Comparison of ENCODE assay signal across 32 cellular contexts in the genomic region with DNA sequence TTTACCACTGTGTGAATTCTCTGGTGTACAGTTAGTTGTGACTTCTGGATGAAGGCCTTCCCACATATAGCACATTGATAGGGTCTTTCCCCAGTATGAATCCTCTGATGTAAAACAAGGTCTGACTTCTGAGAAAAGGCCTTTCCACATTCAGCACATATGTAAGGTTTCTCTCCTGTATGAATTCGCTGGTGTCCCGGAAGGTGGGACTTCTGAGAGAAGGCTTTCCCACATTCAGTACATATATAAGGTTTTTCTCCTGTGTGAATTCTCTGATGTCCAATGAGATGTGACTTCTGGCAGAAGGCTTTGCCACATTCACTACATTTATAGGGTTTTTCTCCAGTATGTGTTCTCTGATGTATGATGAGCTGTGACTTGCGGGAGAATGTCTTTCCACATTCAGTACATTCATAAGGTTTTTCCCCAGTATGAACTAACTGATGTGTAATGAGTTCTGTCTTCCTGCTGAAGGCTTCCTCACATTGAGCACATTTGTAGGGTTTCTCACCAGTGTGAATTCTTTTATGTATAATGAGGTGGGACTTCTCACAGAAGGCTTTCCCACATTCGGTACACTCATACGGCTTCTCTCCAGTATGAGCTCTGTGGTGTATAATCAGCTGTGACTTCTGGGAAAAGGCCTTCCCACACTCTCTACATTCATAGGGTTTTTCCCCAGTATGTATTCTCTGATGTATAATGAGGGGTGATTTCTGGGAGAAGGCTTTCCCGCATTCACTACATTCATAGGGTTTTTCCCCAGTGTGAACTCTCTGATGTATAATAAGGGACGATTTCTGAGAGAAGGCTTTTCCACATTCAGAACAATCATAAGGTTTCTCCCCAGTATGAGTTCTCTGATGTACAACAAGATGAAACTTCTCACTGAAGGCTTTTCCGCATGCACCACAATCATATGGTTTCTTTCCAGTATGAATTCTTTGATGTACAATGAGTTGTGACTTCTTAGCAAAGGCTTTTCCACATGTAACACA. TPM values are rescaled to one million over a fixed set of nuclear protein-coding genes. Genes with fewer than 3 reads are reported as not detected.
DNase-seq lines count a peak whose midpoint lies in the region; ATAC-seq, FAIRE-seq and TF ChIP-seq lines count a peak whose summit lies in the region.
"Had no signal": no experiment of that assay in that cellular context is flagged by ENCODE, and none has a peak within 500 bp of the region (broad histone marks: within the 10 kb centered on the region; RNA-seq: fewer than 3 reads in every experiment).

No MANE protein-coding gene starts in this region.

- WGBS in right cardiac atrium, result 99% methylated on average over 8 of the region's 8 CpGs
- WGBS in lower leg skin, 2 donors, result 97% methylated on average over 8 of the region's 8 CpGs

- ATAC-seq in right cardiac atrium (no peak), left cardiac atrium (no peak)
- no peak for ATAC-seq in naive thymus-derived CD4-positive, alpha-beta T cell
- ATAC-seq: left lobe of liver; naive thymus-derived CD8-positive, alpha-beta T cell; sciatic nerve; WTC11 had no signal

- no peak overlapping the region for H3K27ac ChIP-seq in right cardiac atrium (ENCODE audit: low read length)
- no peak overlapping the region for H3K27ac ChIP-seq in kidney (ENCODE audit: low read depth in 2 of 2, low read length in 2 of 2)
- no peak overlapping the region for H3K27ac ChIP-seq in naive thymus-derived CD4-positive, alpha-beta T cell (ENCODE audit: low read depth, low read length)
- H3K27ac ChIP-seq: breast epithelium, transverse colon had no signal

- H3K4me1 ChIP-seq in right cardiac atrium (ENCODE audit: control insufficient read depth, insufficient read depth, low read length), result no peaks in the 10 kb centered on the region
- H3K4me1 ChIP-seq in adipocyte (ENCODE audit: control insufficient read depth, insufficient read depth, low read length), result no peaks in the 10 kb centered on the region
- no peaks in the 10 kb centered on the region for H3K4me1 ChIP-seq in kidney (ENCODE audit: control insufficient read depth in 1 of 2, insufficient read depth in 1 of 2, low read depth in 1 of 2, low read length in 2 of 2)
- no peaks in the 10 kb centered on the region for H3K4me1 ChIP-seq in naive thymus-derived CD4-positive, alpha-beta T cell (ENCODE audit: control insufficient read depth in 2 of 2, insufficient read depth in 2 of 2, low read length in 2 of 2)
- H3K4me1 ChIP-seq: breast epithelium, transverse colon had no signal

- peaks cover 32 to 100% (median 76%) of the 10 kb centered on the region in 11 donors for H3K9me3 Mint-ChIP-seq in naive thymus-derived CD4-positive, alpha-beta T cell

- CTCF ChIA-PET in naive thymus-derived CD4-positive, alpha-beta T cell (lab: Charles Lee), result interaction anchor here (0.7 kb wide), 1 partner anchor 1848 kb away, joined by 4 read pairs; no protein-coding TSS in a partner anchor

- peaks cover 2 to 77% (median 55%) of the 10 kb centered on the region in 5 donors for H3K36me3 Mint-ChIP-seq in naive thymus-derived CD4-positive, alpha-beta T cell

- DNase-seq in right cardiac atrium (no peak), left cardiac atrium (no peak), adipocyte (ENCODE audit: low read depth) (no peak), lower leg skin (ENCODE audit: low spot score in 2 of 2) (no peak), kidney (no peak), DMS114 treated with DMSO at 0.1 percent for 48 hours (lab: John Stamatoyannopoulos, UW; ENCODE audit: unreplicated experiment) (no peak)
- no peak for DNase-seq in naive thymus-derived CD4-positive, alpha-beta T cell
- DNase-seq: activated CD4-positive, alpha-beta T cell treated with anti-CD3 and anti-CD28 coated beads, Interleukin-2, amount 10 ng/mL, durations not matched to agents 24 days and 14 days; activated CD8-positive, alpha-beta memory T cell treated with anti-CD3 and anti-CD28 coated beads for 24 hours; CD4-positive, alpha-beta T cell; hippocampal formation; immature natural killer cell; Kasumi-1; naive thymus-derived CD8-positive, alpha-beta T cell; NCI-H1436; NCI-H2081; NCI-H2227 treated with DMSO at 0.1 percent for 48 hours; NCI-H526; stimulated activated CD4-positive, alpha-beta T cell treated with anti-CD3 and anti-CD28 coated beads, Interleukin-12 subunit alpha, Interleukin-12 subunit beta, amount 100 ng/mL, for 4 hours; stimulated activated CD4-positive, alpha-beta T cell treated with anti-CD3 and anti-CD28 coated beads, Interleukin-4, amount 100 ng/mL, for 1 hour; T-helper 1 cell; transverse colon had no signal

- H3K27ac Mint-ChIP-seq in naive thymus-derived CD4-positive, alpha-beta T cell, result no peak overlapping the region
- H3K27ac Mint-ChIP-seq: activated CD4-positive, alpha-beta T cell treated with anti-CD3 and anti-CD28 coated beads, Interleukin-2, amount 10 ng/mL, durations not matched to agents 24 days and 14 days; activated naive CD4-positive, alpha-beta T cell treated with anti-CD3 and anti-CD28 coated beads, Interleukin-2, amount 50 U/mL, for 72 hours; CD4-positive, alpha-beta T cell; immature natural killer cell; naive thymus-derived CD8-positive, alpha-beta T cell; progenitor cell of endocrine pancreas; WTC11 had no signal

- intact Hi-C loops in right cardiac atrium (cut with DNase I), result no loop called here
- intact Hi-C loops in left cardiac atrium (cut with DNase I), result no loop called here
- intact Hi-C loops in lower leg skin (cut with DNase I; ENCODE audit: low total_unique reads), result no loop called here
- intact Hi-C loops in kidney (cut with DNase I), result no loop called here
- intact Hi-C loops in naive thymus-derived CD4-positive, alpha-beta T cell (cut with micrococcal nuclease), result no loop called here

- TF ChIP-seq CTCF in lower leg skin (IDR thresholded peaks at IDR 0.05) (no peak), kidney (IDR thresholded peaks at IDR 0.05; ENCODE audit: borderline replicate concordance, extremely low read depth, insufficient read depth) (no peak)

- no peak overlapping the region for H3K4me3 Mint-ChIP-seq in naive thymus-derived CD4-positive, alpha-beta T cell
- H3K4me3 Mint-ChIP-seq: activated CD4-positive, alpha-beta T cell treated with anti-CD3 and anti-CD28 coated beads, Interleukin-2, amount 10 ng/mL, durations not matched to agents 24 days and 14 days; CD4-positive, alpha-beta T cell; immature natural killer cell; naive thymus-derived CD8-positive, alpha-beta T cell; WTC11 had no signal

- H3K27me3 ChIP-seq in right cardiac atrium (ENCODE audit: control insufficient read depth, insufficient read depth) (no peaks in the 10 kb centered on the region), adipocyte (replicated peaks; ENCODE audit: control insufficient read depth, insufficient read depth, low read length) (no peaks in the 10 kb centered on the region)
- H3K27me3 ChIP-seq in naive thymus-derived CD4-positive, alpha-beta T cell (ENCODE audit: control insufficient read depth in 2 of 2, insufficient read depth in 2 of 2, low read length in 2 of 2), result no peaks in the 10 kb centered on the region
- H3K27me3 ChIP-seq: breast epithelium, transverse colon had no signal

- peaks cover 0 to 4% (median 0%) of the 10 kb centered on the region in 5 donors for H3K27me3 Mint-ChIP-seq in naive thymus-derived CD4-positive, alpha-beta T cell
- H3K27me3 Mint-ChIP-seq: activated CD4-positive, alpha-beta T cell treated with anti-CD3 and anti-CD28 coated beads, Interleukin-2, amount 10 ng/mL, durations not matched to agents 24 days and 14 days; CD4-positive, alpha-beta T cell; progenitor cell of endocrine pancreas had no signal

- H3K36me3 ChIP-seq in adipocyte (ENCODE audit: control insufficient read depth, insufficient read depth, low read length, severe bottlenecking) (peaks cover 32% of the 10 kb centered on the region), kidney (ENCODE audit: control insufficient read depth in 1 of 2, insufficient read depth in 2 of 2, low read length in 2 of 2) (peaks cover 13 to 25% of the 10 kb centered on the region in 2 donors)
- no peaks in the 10 kb centered on the region for H3K36me3 ChIP-seq in naive thymus-derived CD4-positive, alpha-beta T cell (ENCODE audit: control insufficient read depth in 2 of 3, insufficient read depth in 3 of 3, low read length in 3 of 3)

- peak overlapping the region; percentile 10 for H3K4me3 ChIP-seq in right cardiac atrium (ENCODE audit: low read length)
- peak overlapping the region; percentile 69 for H3K4me3 ChIP-seq in adipocyte (ENCODE audit: low read length)
- H3K4me3 ChIP-seq in iPS-18c (ENCODE audit: insufficient read depth, low read depth, low read length), result peak overlapping the region; percentile 0; the same call in 1 of the 2 replicates
- H3K4me3 ChIP-seq in lower leg skin (ENCODE audit: low read depth, poor library complexity, severe bottlenecking), result no peak overlapping the region
- H3K4me3 ChIP-seq in kidney (ENCODE audit: low read length in 2 of 2), result no peak overlapping the region
- no peak overlapping the region for H3K4me3 ChIP-seq in naive thymus-derived CD4-positive, alpha-beta T cell (ENCODE audit: low read length)
- H3K4me3 ChIP-seq: breast epithelium, transverse colon had no signal

- POLR2A ChIA-PET in naive thymus-derived CD4-positive, alpha-beta T cell (lab: Charles Lee), result no interaction called here

- FAIRE-seq in kidney (lab: Jason Lieb, UNC), result no peak
- FAIRE-seq: GM12891 had no signal

- no peak overlapping the region for H3K9ac ChIP-seq in adipocyte (ENCODE audit: low read length)
- H3K9ac ChIP-seq in kidney (ENCODE audit: low read length in 2 of 2), result no peak overlapping the region

- H3K9me3 ChIP-seq in right cardiac atrium (ENCODE audit: control insufficient read depth, low read length) (peaks cover 14% of the 10 kb centered on the region), adipocyte (ENCODE audit: control insufficient read depth, low read length) (peaks cover 100% of the 10 kb centered on the region), iPS-18c (ENCODE audit: control insufficient read depth, insufficient read depth, low read length) (peaks cover 17% of the 10 kb centered on the region), kidney (ENCODE audit: control insufficient read depth in 1 of 2, low read length in 2 of 2) (peaks cover 81 to 93% of the 10 kb centered on the region in 2 donors)
- peaks cover 15 to 79% (median 24%) of the 10 kb centered on the region in 3 experiments for H3K9me3 ChIP-seq in naive thymus-derived CD4-positive, alpha-beta T cell (ENCODE audit: control insufficient read depth in 2 of 3, low read length in 3 of 3)

- H3K4me1 Mint-ChIP-seq in naive thymus-derived CD4-positive, alpha-beta T cell, result no peaks in the 10 kb centered on the region
- H3K4me1 Mint-ChIP-seq: activated CD4-positive, alpha-beta T cell treated with anti-CD3 and anti-CD28 coated beads, Interleukin-2, amount 10 ng/mL, durations not matched to agents 24 days and 14 days; immature natural killer cell; naive thymus-derived CD8-positive, alpha-beta T cell; WTC11 had no signal

- no peak for TF ChIP-seq POLR2A in lower leg skin (IDR thresholded peaks at IDR 0.05)

RNA-seq across cellular contexts. Expression of a gene that starts 9.1 kb away (rescaled TPM):
- total RNA-seq in right cardiac atrium (1 to 10 TPM; 1.4 to 2.5 (median 1.6) TPM), left cardiac atrium (1 to 10 TPM; 1.2 to 2.0 TPM), lower leg skin (1 to 10 TPM in 3 of 4 donors, under 1 TPM in 1; 0.80 to 1.8 (median 1.4) TPM), kidney (6.5 TPM)
- polyA plus RNA-seq in right cardiac atrium (1.6 TPM), kidney (ENCODE audit: insufficient read depth, low read depth, low replicate concordance) (4.0 TPM)
- total RNA-seq in naive thymus-derived CD4-positive, alpha-beta T cell, result 1 to 10 TPM in 4 of 5 experiments, under 1 TPM in 1; 0.56 to 5.1 (median 2.1) TPM
- polyA plus RNA-seq in naive thymus-derived CD4-positive, alpha-beta T cell, result under 1 TPM; 0.15 to 0.58 TPM

RNA-seq across cellular contexts. Expression of a gene that starts 49.4 kb away (rescaled TPM):
- total RNA-seq in right cardiac atrium (not detected), left cardiac atrium (not detected), lower leg skin (under 1 TPM in 1 of 4 donors, not detected in 3; 0.19 TPM), kidney (0.44 TPM)
- polyA plus RNA-seq in right cardiac atrium (not detected), kidney (ENCODE audit: insufficient read depth, low read depth, low replicate concordance) (not detected)
- 1 to 10 TPM; 1.1 to 3.6 (median 2.7) TPM for total RNA-seq in naive thymus-derived CD4-positive, alpha-beta T cell
- polyA plus RNA-seq in naive thymus-derived CD4-positive, alpha-beta T cell, result 1 to 10 TPM; 1.2 to 1.5 TPM
- total RNA-seq: A172, left lobe of liver, progenitor cell of endocrine pancreas, sciatic nerve, SK-MEL-5 had no signal

Comparison
In these comparisons a context has a peak if more than half of its experiments do, and no peak if none do; other contexts are left out.
1. H3K4me3 ChIP-seq: peak in right cardiac atrium (single experiment), adipocyte (single experiment) and iPS-18c (single experiment); none in lower leg skin (single experiment), kidney (0 of 2) and naive thymus-derived CD4-positive, alpha-beta T cell (single experiment).